ENCODE assay signal across 20 cellular contexts in genomic region chr4:130849985-130850632, GRCh38.
DNase-seq lines count a peak whose midpoint lies in the region; ATAC-seq, FAIRE-seq and TF ChIP-seq lines count a peak whose summit lies in the region.
"Had no signal": no experiment of that assay in that cellular context is flagged by ENCODE, and none has a peak within 500 bp of the region (broad histone marks: within the 10 kb centered on the region; RNA-seq: fewer than 3 reads in every experiment).

No MANE protein-coding gene starts in this region.

- peaks cover 6% of the 10 kb centered on the region for H3K4me1 Mint-ChIP-seq in astrocyte (ENCODE audit: low read depth, unreplicated experiment)
- H3K4me1 Mint-ChIP-seq: activated naive CD4-positive, alpha-beta T cell treated with anti-CD3 and anti-CD28 coated beads, Interleukin-2, amount 50 U/mL, for 24 hours; B cell had no signal

- H3K9me3 Mint-ChIP-seq in astrocyte (ENCODE audit: unreplicated experiment): no peaks in the 10 kb centered on the region
- H3K9me3 Mint-ChIP-seq: activated naive CD4-positive, alpha-beta T cell treated with anti-CD3 and anti-CD28 coated beads, Interleukin-2, amount 50 U/mL, for 24 hours had no signal

- H3K36me3 Mint-ChIP-seq in astrocyte (ENCODE audit: low read depth, unreplicated experiment): no peaks in the 10 kb centered on the region
- H3K36me3 Mint-ChIP-seq: activated naive CD4-positive, alpha-beta T cell treated with anti-CD3 and anti-CD28 coated beads, Interleukin-2, amount 50 U/mL, for 24 hours had no signal

- H3K27me3 Mint-ChIP-seq in astrocyte (ENCODE audit: low read depth, unreplicated experiment): no peaks in the 10 kb centered on the region
- H3K27me3 Mint-ChIP-seq: activated naive CD4-positive, alpha-beta T cell treated with anti-CD3 and anti-CD28 coated beads, Interleukin-2, amount 50 U/mL, for 24 hours; B cell had no signal

- H3K27me3 ChIP-seq in astrocyte (ENCODE audit: insufficient read depth, low read length): no peaks in the 10 kb centered on the region
- H3K27me3 ChIP-seq in stomach smooth muscle (ENCODE audit: control insufficient read depth in 1 of 2, insufficient read depth in 2 of 2, low read length in 2 of 2): no peaks in the 10 kb centered on the region
- H3K27me3 ChIP-seq: esophagus squamous epithelium, neutrophil had no signal

- TF ChIP-seq CTCF in LNCaP clone FGC (IDR thresholded peaks at IDR 0.05; ENCODE audit: control insufficient read depth, extremely low read depth, insufficient read depth) (no peak), astrocyte (IDR thresholded peaks at IDR 0.05; ENCODE audit: insufficient read depth, low read depth, low read length) (no peak), foreskin fibroblast (IDR thresholded peaks at IDR 0.05; ENCODE audit: low read depth, low read length) (no peak)

- no peak overlapping the region for H3K4me3 Mint-ChIP-seq in astrocyte (ENCODE audit: unreplicated experiment)
- H3K4me3 Mint-ChIP-seq: activated naive CD4-positive, alpha-beta T cell treated with anti-CD3 and anti-CD28 coated beads, Interleukin-2, amount 50 U/mL, for 24 hours; B cell had no signal

- no peak for FAIRE-seq in astrocyte (lab: Jason Lieb, UNC)
- FAIRE-seq: H1 had no signal

- no peaks in the 10 kb centered on the region for H3K79me2 ChIP-seq in astrocyte (ENCODE audit: insufficient read depth, low read length)

- H3K27ac ChIP-seq in astrocyte (ENCODE audit: low read depth, low read length) (no peak overlapping the region), stomach smooth muscle (ENCODE audit: low read length) (no peak overlapping the region)
- H3K27ac ChIP-seq: esophagus squamous epithelium, neutrophil had no signal

- H3K4me1 ChIP-seq in astrocyte (ENCODE audit: insufficient read depth, low read length): no peaks in the 10 kb centered on the region
- no peaks in the 10 kb centered on the region for H3K4me1 ChIP-seq in stomach smooth muscle (ENCODE audit: control insufficient read depth, insufficient read depth, low read length)
- H3K4me1 ChIP-seq: esophagus squamous epithelium had no signal

- DNase-seq in LNCaP clone FGC (ENCODE audit: low read depth) (peak; percentile 2), astrocyte (ENCODE audit: low read depth) (peak; percentile 35), iris pigment epithelial cell (ENCODE audit: low read depth) (peak; percentile 28), foreskin fibroblast (no peak), NCI-H82 (lab: John Stamatoyannopoulos, UW) (no peak)
- DNase-seq: activated CD4-positive, alpha-beta T cell treated with anti-CD3 and anti-CD28 coated beads, Interleukin-2, amount 50 U/mL, for 1 hour; caudate nucleus; esophagus squamous epithelium; hypothalamus; Karpas-422; NCI-H1105; stimulated activated CD4-positive, alpha-beta T cell treated with anti-CD3 and anti-CD28 coated beads, Interleukin-2, amount 100 ng/mL, for 24 hours; substantia nigra had no signal

- no peaks in the 10 kb centered on the region for H4K20me1 ChIP-seq in astrocyte (ENCODE audit: insufficient read depth, low read length)

- H3K4me3 ChIP-seq in LNCaP clone FGC (ENCODE audit: low read depth, low read length) (no peak overlapping the region), astrocyte (ENCODE audit: insufficient read depth, low read depth, low read length) (no peak overlapping the region), stomach smooth muscle (ENCODE audit: low read length in 2 of 2) (peak overlapping the region; percentile 29 to 55), foreskin fibroblast (ENCODE audit: low read depth in 1 of 2, low read length in 2 of 2) (no peak overlapping the region)
- H3K4me3 ChIP-seq: esophagus squamous epithelium had no signal

- no peak overlapping the region for H2AFZ ChIP-seq in astrocyte (ENCODE audit: low read depth, low read length)

- ATAC-seq in HG03378 (IDR thresholded peaks at IDR 0.05; ENCODE audit: unreplicated experiment): no peak
- ATAC-seq: sciatic nerve had no signal

- H3K27ac Mint-ChIP-seq in astrocyte (ENCODE audit: unreplicated experiment): no peak overlapping the region
- H3K27ac Mint-ChIP-seq: activated naive CD4-positive, alpha-beta T cell treated with anti-CD3 and anti-CD28 coated beads, Interleukin-2, amount 50 U/mL, for 24 hours; B cell had no signal

- no peak overlapping the region for H3K9ac ChIP-seq in astrocyte (ENCODE audit: low read length)
- H3K9ac ChIP-seq in stomach smooth muscle (ENCODE audit: low read length in 2 of 2): no peak overlapping the region

- H3K36me3 ChIP-seq in astrocyte (ENCODE audit: insufficient read depth, low read length): no peaks in the 10 kb centered on the region
- H3K36me3 ChIP-seq in stomach smooth muscle (ENCODE audit: control insufficient read depth in 2 of 2, insufficient read depth in 2 of 2, low read length in 2 of 2): no peaks in the 10 kb centered on the region
- H3K36me3 ChIP-seq: esophagus squamous epithelium, neutrophil had no signal

- peak overlapping the region; percentile 41 for H3K4me2 ChIP-seq in astrocyte (ENCODE audit: low read length)

- no peaks in the 10 kb centered on the region for H3K9me3 ChIP-seq in astrocyte (ENCODE audit: insufficient read depth, low read depth, low read length)
- H3K9me3 ChIP-seq in stomach smooth muscle (ENCODE audit: control insufficient read depth in 2 of 2, low read length in 2 of 2): no peaks in the 10 kb centered on the region
- H3K9me3 ChIP-seq: neutrophil had no signal

Comparison
In these comparisons a context has a peak if more than half of its experiments do, and no peak if none do; other contexts are left out.
1. DNase-seq: peak in LNCaP clone FGC (single experiment), astrocyte (single experiment) and iris pigment epithelial cell (single experiment); none in foreskin fibroblast (0 of 2) and NCI-H82 (single experiment).
2. H3K4me3 ChIP-seq: peak in stomach smooth muscle (2 of 2); none in LNCaP clone FGC (single experiment), astrocyte (single experiment) and foreskin fibroblast (0 of 2).